ENCODE assay signal across 8 cellular contexts in the genomic region with DNA sequence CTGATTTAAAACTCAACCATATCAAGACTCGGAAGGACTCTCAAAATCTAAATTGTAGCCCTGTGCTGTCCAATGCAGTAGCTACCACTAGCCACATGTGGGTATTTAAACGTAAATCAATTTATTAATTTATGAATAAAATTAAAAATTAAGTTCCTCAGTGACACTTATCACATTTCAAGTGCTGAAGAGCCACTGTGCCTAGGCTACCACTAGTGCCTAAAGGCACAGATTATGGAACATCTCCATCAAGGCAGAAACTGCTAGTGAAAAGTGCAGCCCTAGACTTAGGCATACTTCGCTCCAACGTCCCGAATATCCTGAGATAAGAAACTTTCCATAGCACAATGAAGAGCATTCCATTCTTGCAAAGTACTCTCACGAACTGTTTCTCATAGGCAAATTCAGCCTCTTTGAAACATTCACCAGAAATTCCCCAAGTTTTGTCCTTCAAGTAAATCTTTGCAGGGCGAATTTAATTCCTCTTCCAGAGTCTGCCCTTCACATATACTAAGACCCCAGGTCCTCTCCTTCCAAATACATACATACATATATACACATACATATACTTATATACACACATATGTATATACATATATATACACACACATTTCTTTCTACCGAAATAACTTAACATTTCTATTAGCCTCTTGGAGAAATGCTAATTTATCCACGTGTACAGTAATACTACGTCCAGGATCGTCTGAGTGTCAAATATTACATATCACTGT. TPM values are rescaled to one million over a fixed set of nuclear protein-coding genes. Genes with fewer than 3 reads are reported as not detected.
DNase-seq lines count a peak whose midpoint lies in the region; ATAC-seq and TF ChIP-seq lines count a peak whose summit lies in the region.

No MANE protein-coding gene starts in this region.

- no peak for ATAC-seq in activated CD8-positive, alpha-beta memory T cell treated with anti-CD3 and anti-CD28 coated beads, Interleukin-2, amount 10 ng/mL, durations not matched to agents 7 days and 5 days
- ATAC-seq in thoracic aorta (ENCODE audit: insufficient number of reproducible peaks, low FRiP score, low read depth) (no peak), GM21529 (IDR thresholded peaks at IDR 0.05; ENCODE audit: unreplicated experiment) (no peak)

- H3K4me3 ChIP-seq in ascending aorta (peak overlapping the region; percentile 63 to 85), thoracic aorta (peak overlapping the region; percentile 97)

- H3K27me3 ChIP-seq in ascending aorta: no peaks in the 10 kb centered on the region
- H3K27me3 ChIP-seq in thoracic aorta (replicated peaks; ENCODE audit: insufficient read depth): no peaks in the 10 kb centered on the region

- H3K36me3 Mint-ChIP-seq in activated CD8-positive, alpha-beta memory T cell treated with anti-CD3 and anti-CD28 coated beads, Interleukin-2, amount 10 ng/mL, durations not matched to agents 7 days and 5 days: no peaks in the 10 kb centered on the region

- H3K27ac ChIP-seq in ascending aorta (peak overlapping the region; percentile 90), thoracic aorta (peak overlapping the region in 1 of 2 donors; percentile 94)

- CTCF ChIA-PET in activated CD8-positive, alpha-beta memory T cell treated with anti-CD3 and anti-CD28 coated beads, Interleukin-2, amount 10 ng/mL, durations not matched to agents 7 days and 5 days (lab: Charles Lee): interaction anchor here (0.5 to 2.7 kb wide), 5 partner anchors 31 to 721 kb away, joined by 3 to 14 read pairs (median 3); no protein-coding TSS in a partner anchor

- peak overlapping the region; percentile 99 for H3K27ac Mint-ChIP-seq in activated CD8-positive, alpha-beta memory T cell treated with anti-CD3 and anti-CD28 coated beads, Interleukin-2, amount 10 ng/mL, durations not matched to agents 7 days and 5 days

- H3K36me3 ChIP-seq in ascending aorta (no peaks in the 10 kb centered on the region), thoracic aorta (no peaks in the 10 kb centered on the region)

- H3K4me1 ChIP-seq in ascending aorta (peaks cover 0 to 11% of the 10 kb centered on the region in 2 donors), thoracic aorta (ENCODE audit: control insufficient read depth in 1 of 2, low read depth in 2 of 2) (peaks cover 6 to 12% of the 10 kb centered on the region in 2 donors)

- TF ChIP-seq CTCF in ascending aorta (IDR thresholded peaks at IDR 0.05): no peak
- TF ChIP-seq CTCF in thoracic aorta (IDR thresholded peaks at IDR 0.05): no peak

- intact Hi-C loops in ascending aorta (cut with DNase I): loop anchor here (2.0 to 5.0 kb wide), 3 partner anchors 41 to 1001 kb away; no protein-coding TSS in a partner anchor

- H3K4me1 Mint-ChIP-seq in activated CD8-positive, alpha-beta memory T cell treated with anti-CD3 and anti-CD28 coated beads, Interleukin-2, amount 10 ng/mL, durations not matched to agents 7 days and 5 days: peaks cover 20% of the 10 kb centered on the region

- DNase-seq in activated CD8-positive, alpha-beta memory T cell treated with anti-CD3 and anti-CD28 coated beads, Interleukin-2, amount 10 ng/mL, durations not matched to agents 7 days and 5 days: no peak
- DNase-seq in activated CD8-positive, alpha-beta memory T cell treated with anti-CD3 and anti-CD28 coated beads for 24 hours: no peak
- DNase-seq in ascending aorta (ENCODE audit: low spot score in 2 of 2) (no peak), kidney glomerular epithelial cell (lab: John Stamatoyannopoulos, UW) (peak; percentile 8), thoracic aorta (ENCODE audit: low spot score) (no peak), NCI-H187 treated with DMSO at 0.1 percent for 48 hours (lab: John Stamatoyannopoulos, UW) (no peak), COR-L47 (lab: John Stamatoyannopoulos, UW) (no peak)

- H3K4me3 Mint-ChIP-seq in activated CD8-positive, alpha-beta memory T cell treated with anti-CD3 and anti-CD28 coated beads, Interleukin-2, amount 10 ng/mL, durations not matched to agents 7 days and 5 days: peak overlapping the region; percentile 98

- H3K9me3 ChIP-seq in ascending aorta: no peaks in the 10 kb centered on the region
- no peaks in the 10 kb centered on the region for H3K9me3 ChIP-seq in thoracic aorta

- H3K9me3 Mint-ChIP-seq in activated CD8-positive, alpha-beta memory T cell treated with anti-CD3 and anti-CD28 coated beads, Interleukin-2, amount 10 ng/mL, durations not matched to agents 7 days and 5 days (ENCODE audit: low read depth): no peaks in the 10 kb centered on the region

- H3K27me3 Mint-ChIP-seq in activated CD8-positive, alpha-beta memory T cell treated with anti-CD3 and anti-CD28 coated beads, Interleukin-2, amount 10 ng/mL, durations not matched to agents 7 days and 5 days: no peaks in the 10 kb centered on the region

RNA-seq across cellular contexts. Expression of gene SUPT3H, which starts 1.3 kb away (rescaled TPM):
- 10 to 100 TPM in 1 of 2 experiments, 1 to 10 TPM in 1; 8.2 to 11.7 TPM for total RNA-seq in activated CD8-positive, alpha-beta memory T cell treated with anti-CD3 and anti-CD28 coated beads, Interleukin-2, amount 10 ng/mL, durations not matched to agents 7 days and 5 days
- total RNA-seq in ascending aorta: not detected
- total RNA-seq in thoracic aorta: 1 to 10 TPM; 5.3 to 6.6 TPM

RNA-seq across cellular contexts. Expression of gene RUNX2, which starts 48.3 kb away (rescaled TPM):
- 10 to 100 TPM in 1 of 2 experiments, 1 to 10 TPM in 1; 9.3 to 19.9 TPM for total RNA-seq in activated CD8-positive, alpha-beta memory T cell treated with anti-CD3 and anti-CD28 coated beads, Interleukin-2, amount 10 ng/mL, durations not matched to agents 7 days and 5 days
- total RNA-seq in ascending aorta: 0.21 TPM
- 1 to 10 TPM; 3.2 to 7.9 TPM for total RNA-seq in thoracic aorta
